Comparison of ENCODE assay signal across 15 cellular contexts in genomic region chr7:98810166-98810802, GRCh38. TPM values are rescaled to one million over a fixed set of nuclear protein-coding genes. Genes with fewer than 3 reads are reported as not detected.
DNase-seq lines count a peak whose midpoint lies in the region; ATAC-seq, FAIRE-seq and TF ChIP-seq lines count a peak whose summit lies in the region.
"Had no signal": no experiment of that assay in that cellular context is flagged by ENCODE, and none has a peak within 500 bp of the region (broad histone marks: within the 10 kb centered on the region; RNA-seq: fewer than 3 reads in every experiment).

No MANE protein-coding gene starts in this region.

- H2AFZ ChIP-seq in astrocyte (ENCODE audit: low read depth, low read length): no peak overlapping the region

- DNase-seq in Daoy (ENCODE audit: low read depth) (peak; percentile 44), NCI-H2107 (lab: John Stamatoyannopoulos, UW) (peak; percentile 44), astrocyte (ENCODE audit: low read depth) (peak; percentile 41), occipital lobe (lab: John Stamatoyannopoulos, UW) (peak; percentile 13), cerebellar nuclear complex (lab: John Stamatoyannopoulos, UW) (no peak), AG20443 (ENCODE audit: low spot score) (no peak), psoas muscle (no peak)
- no peak for DNase-seq in activated CD4-positive, alpha-beta T cell treated with anti-CD3 and anti-CD28 coated beads, Interleukin-2, amount 50 U/mL, for 48 hours
- DNase-seq: DND-41, kidney had no signal

- TF ChIP-seq CTCF in astrocyte (IDR thresholded peaks at IDR 0.05; ENCODE audit: insufficient read depth, low read depth, low read length): no peak
- TF ChIP-seq CTCF in psoas muscle (IDR thresholded peaks at IDR 0.05): no peak

- peaks cover 1% of the 10 kb centered on the region for H3K9me3 Mint-ChIP-seq in astrocyte (ENCODE audit: unreplicated experiment)
- H3K9me3 Mint-ChIP-seq: type B pancreatic cell had no signal

- no peak overlapping the region for H3K27ac Mint-ChIP-seq in astrocyte (ENCODE audit: unreplicated experiment)
- H3K27ac Mint-ChIP-seq: activated naive CD8-positive, alpha-beta T cell; type B pancreatic cell had no signal

- H3K36me3 Mint-ChIP-seq in astrocyte (ENCODE audit: low read depth, unreplicated experiment): no peaks in the 10 kb centered on the region
- H3K36me3 Mint-ChIP-seq: activated naive CD8-positive, alpha-beta T cell; type B pancreatic cell had no signal

- H3K9ac ChIP-seq in astrocyte (ENCODE audit: low read length): no peak overlapping the region
- H3K9ac ChIP-seq: BLaER1 had no signal

- intact Hi-C loops in psoas muscle (cut with DNase I): no loop called here

- no peak overlapping the region for H3K4me2 ChIP-seq in astrocyte (ENCODE audit: low read length)
- H3K4me2 ChIP-seq: BLaER1 had no signal

- H3K4me1 ChIP-seq in astrocyte (ENCODE audit: insufficient read depth, low read length) (no peaks in the 10 kb centered on the region), psoas muscle (no peaks in the 10 kb centered on the region)
- H3K4me1 ChIP-seq: prostate gland had no signal

- H3K27me3 Mint-ChIP-seq in astrocyte (ENCODE audit: low read depth, unreplicated experiment): peaks cover 6% of the 10 kb centered on the region
- H3K27me3 Mint-ChIP-seq: activated naive CD8-positive, alpha-beta T cell; type B pancreatic cell had no signal

- H3K36me3 ChIP-seq in astrocyte (ENCODE audit: insufficient read depth, low read length): no peaks in the 10 kb centered on the region
- H3K36me3 ChIP-seq in psoas muscle (ENCODE audit: insufficient read depth in 1 of 2, low read depth in 1 of 2): no peaks in the 10 kb centered on the region
- H3K36me3 ChIP-seq: BLaER1, prostate gland had no signal

- H3K4me1 Mint-ChIP-seq in astrocyte (ENCODE audit: low read depth, unreplicated experiment): peaks cover 5% of the 10 kb centered on the region

- H3K27ac ChIP-seq in astrocyte (ENCODE audit: low read depth, low read length) (no peak overlapping the region), psoas muscle (no peak overlapping the region)
- H3K27ac ChIP-seq: BLaER1, prostate gland, VCaP had no signal

- WGBS in psoas muscle, 3 donors: 19 to 41% (median 28%) methylated on average over 9 of the region's 9 CpGs

- H4K20me1 ChIP-seq in astrocyte (ENCODE audit: insufficient read depth, low read length): no peaks in the 10 kb centered on the region
- H4K20me1 ChIP-seq: BLaER1 had no signal

- H3K4me3 ChIP-seq in astrocyte (ENCODE audit: insufficient read depth, low read depth, low read length) (no peak overlapping the region), psoas muscle (no peak overlapping the region)
- H3K4me3 ChIP-seq: BLaER1, prostate gland had no signal

- no peaks in the 10 kb centered on the region for H3K27me3 ChIP-seq in astrocyte (ENCODE audit: insufficient read depth, low read length)
- H3K27me3 ChIP-seq in psoas muscle (ENCODE audit: insufficient read depth in 3 of 3, low read length in 2 of 3): no peaks in the 10 kb centered on the region
- H3K27me3 ChIP-seq: BLaER1 had no signal

- FAIRE-seq in astrocyte (lab: Jason Lieb, UNC): no peak
- FAIRE-seq: kidney had no signal

- no peaks in the 10 kb centered on the region for H3K79me2 ChIP-seq in astrocyte (ENCODE audit: insufficient read depth, low read length)

- H3K4me3 Mint-ChIP-seq in astrocyte (ENCODE audit: unreplicated experiment): no peak overlapping the region
- H3K4me3 Mint-ChIP-seq: activated naive CD8-positive, alpha-beta T cell; type B pancreatic cell had no signal

- no peak for ATAC-seq in psoas muscle

- H3K9me3 ChIP-seq in astrocyte (ENCODE audit: insufficient read depth, low read depth, low read length) (no peaks in the 10 kb centered on the region), psoas muscle (no peaks in the 10 kb centered on the region)
- H3K9me3 ChIP-seq: prostate gland had no signal

RNA-seq across cellular contexts. Expression of gene TMEM130, which starts 59.5 kb away (rescaled TPM):
- total RNA-seq in Daoy (2014; rRNA removed; shearing (Covaris generic)): 3.3 TPM in 1 of 2 replicates, not detected in the other
- total RNA-seq in astrocyte (8.9 and 12.4 TPM in 2 replicates), occipital lobe (3.6 TPM), psoas muscle (not detected)
- under 1 TPM in 1 of 3 donors, not detected in 2; 0.08 TPM for polyA plus RNA-seq in psoas muscle

Comparison
In these comparisons a context has a peak if more than half of its experiments do, and no peak if none do; other contexts are left out.
1. DNase-seq: peak in Daoy (single experiment), NCI-H2107 (single experiment), astrocyte (single experiment) and occipital lobe (single experiment); none in cerebellar nuclear complex (0 of 2), AG20443 (single experiment), activated CD4-positive, alpha-beta T cell treated with anti-CD3 and anti-CD28 coated beads, Interleukin-2, amount 50 U/mL, for 48 hours (0 of 2) and psoas muscle (0 of 2).